In the genomic region with DNA sequence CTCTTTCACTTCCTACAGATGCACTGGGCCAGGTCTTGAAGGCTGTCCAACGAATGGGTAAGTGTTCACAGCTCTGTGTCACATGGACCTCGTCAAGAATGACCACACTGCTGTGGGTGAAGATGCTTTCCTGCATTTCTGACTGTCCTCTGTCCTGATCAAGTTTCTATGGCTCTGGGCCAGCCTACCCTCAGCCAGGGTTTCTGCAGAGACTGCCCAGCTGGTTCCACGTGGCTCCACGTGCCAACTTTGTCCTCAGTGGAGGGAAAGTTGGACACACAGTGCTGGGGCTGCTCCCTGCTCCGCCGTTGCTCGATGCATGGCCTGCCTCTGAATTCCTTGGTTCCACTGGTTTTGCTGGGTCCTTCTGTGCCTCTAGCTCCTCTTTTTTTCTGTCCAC, we compare ENCODE assay signal across 22 cellular contexts.
DNase-seq lines count a peak whose midpoint lies in the region; ATAC-seq and TF ChIP-seq lines count a peak whose summit lies in the region.
"Had no signal": no experiment of that assay in that cellular context is flagged by ENCODE, and none has a peak within 500 bp of the region (broad histone marks: within the 10 kb centered on the region; RNA-seq: fewer than 3 reads in every experiment).

No MANE protein-coding gene starts in this region.

- DNase-seq in IMR-90 (no peak), SJCRH30 (no peak), myocyte (ENCODE audit: low read depth) (peak; percentile 93), superior temporal gyrus (ENCODE audit: extremely low spot score) (peak; percentile 37), left cardiac atrium (no peak), OCI-M1 (lab: John Stamatoyannopoulos, UW) (no peak), GM10266 (ENCODE audit: extremely low spot score) (no peak)
- DNase-seq: ACHN; AML-193; CD4-positive, CD25-positive, alpha-beta regulatory T cell; COR-L47; DMS153; GDM1; H7; HFFc6; KG1; NCI-H1417 treated with DMSO at 0.1 percent for 48 hours; NCI-H1930; NCI-H69; NK-92 treated with Interleukin-12 subunit alpha and Interleukin-12 subunit beta, amount 100 ng/mL, for 24 hours; SHP77 had no signal

- dilution Hi-C loops in IMR-90 (cut with HindIII; ENCODE audit: low sequenced_read_pairs, unreplicated experiment): no loop called here

- TF ChIP-seq RAD21 in IMR-90 (IDR thresholded peaks at IDR 0.05; ENCODE audit: low read length): no peak

- no peak overlapping the region for H3K4ac ChIP-seq in IMR-90 (ENCODE audit: low read depth, low read length)

- no peak overlapping the region for H3K9ac ChIP-seq in IMR-90 (ENCODE audit: low read depth, low read length)

- in situ Hi-C loops in IMR-90 (cut with MboI; ENCODE audit: low sequenced_read_pairs): loop anchor here (25.0 kb wide), 1 partner anchor 384 kb away; no protein-coding TSS in a partner anchor

- H3K4me3 ChIP-seq in IMR-90 (ENCODE audit: insufficient read depth, low read depth, low read length): no peak overlapping the region
- no peak overlapping the region for H3K4me3 ChIP-seq in SJCRH30

- peak overlapping the region; percentile 33; the same call in 1 of the 2 replicates for H2AK5ac ChIP-seq in IMR-90 (ENCODE audit: low read depth, low read length)

- no peak overlapping the region for H3K4me2 ChIP-seq in IMR-90 (ENCODE audit: low read depth, low read length)

- TF ChIP-seq POLR2A in IMR-90 (IDR thresholded peaks at IDR 0.05; ENCODE audit: low read depth, low read length): no peak

- no peak overlapping the region for H3K23ac ChIP-seq in IMR-90 (ENCODE audit: low read depth, low read length)

- H2AFZ ChIP-seq in IMR-90 (replicated peaks; ENCODE audit: low read length, poor library complexity): no peak overlapping the region

- H3K36me3 ChIP-seq in IMR-90 (ENCODE audit: control insufficient read depth, insufficient read depth, low read length) (peaks cover 67% of the 10 kb centered on the region), SJCRH30 (peaks cover under 1% of the 10 kb centered on the region; the same call in 1 of the 2 replicates)

- H2BK20ac ChIP-seq in IMR-90 (ENCODE audit: low read depth, low read length): no peak overlapping the region

- 80% methylated on average over 3 of the region's 7 CpGs; no CpG with 5 or more reads in 1 of the 2 experiments for WGBS in IMR-90 (ENCODE audit: extremely low coverage in 2 of 2, insufficient read length in 1 of 2), 2 experiments

- peaks cover 24 to 66% of the 10 kb centered on the region in 2 experiments for H3K79me1 ChIP-seq in IMR-90 (ENCODE audit: low read depth in 1 of 2, low read length in 2 of 2)

- peaks cover 14% of the 10 kb centered on the region for H4K20me1 ChIP-seq in IMR-90 (ENCODE audit: insufficient read depth, low read length)

- H3K27ac ChIP-seq in IMR-90 (ENCODE audit: insufficient read depth, low read length) (no peak overlapping the region), SJCRH30 (peak overlapping the region; percentile 65)

- intact Hi-C loops in IMR-90 (cut with micrococcal nuclease) (no loop called here), left cardiac atrium (cut with DNase I) (no loop called here)

- no peak overlapping the region for H4K8ac ChIP-seq in IMR-90 (ENCODE audit: low read depth in 2 of 2, low read length in 2 of 2)

- H2BK120ac ChIP-seq in IMR-90 (ENCODE audit: low read depth, low read length): no peak overlapping the region

- H3K4me1 ChIP-seq in IMR-90 (ENCODE audit: control insufficient read depth, insufficient read depth, low read length) (no peaks in the 10 kb centered on the region), SJCRH30 (peaks cover 19% of the 10 kb centered on the region)

- ATAC-seq in IMR-90 (ENCODE audit: low read depth): no peak
- ATAC-seq in left cardiac atrium: no peak
- ATAC-seq: HepG2 had no signal

- no peak overlapping the region for H4K5ac ChIP-seq in IMR-90 (ENCODE audit: low read depth, low read length)

- no peaks in the 10 kb centered on the region for H3K27me3 ChIP-seq in IMR-90 (ENCODE audit: control insufficient read depth, insufficient read depth, low read length)
- H3K27me3 ChIP-seq in SJCRH30: no peaks in the 10 kb centered on the region

- H3K9me3 ChIP-seq in IMR-90 (ENCODE audit: control insufficient read depth, insufficient read depth, low read length) (no peaks in the 10 kb centered on the region), SJCRH30 (replicated peaks) (no peaks in the 10 kb centered on the region)

- no peak overlapping the region for H3K18ac ChIP-seq in IMR-90 (ENCODE audit: low read depth, low read length)

- POLR2A ChIA-PET in IMR-90 (lab: Charles Lee; ENCODE audit: unreplicated experiment): no interaction called here

- no peak overlapping the region for H2BK5ac ChIP-seq in IMR-90 (ENCODE audit: low read depth, low read length, poor library complexity, severe bottlenecking)

- no peak for TF ChIP-seq CTCF in IMR-90 (conservative IDR thresholded peaks at IDR 0.05; ENCODE audit: low read depth, low read length)
- TF ChIP-seq CTCF in GM10266 (IDR thresholded peaks at IDR 0.05; ENCODE audit: control insufficient read depth, insufficient read depth, low read depth, missing control alignments): no peak

- H4K91ac ChIP-seq in IMR-90 (ENCODE audit: insufficient read depth, low read depth, low read length): 0 out of 2 replicates have a peak overlapping the region, but pooled peaks have one; percentile 7

- H2BK15ac ChIP-seq in IMR-90 (ENCODE audit: low read depth, low read length): no peak overlapping the region

- BruUV-seq in IMR-90 (replicated peaks; lab: Mats Ljungman, UMichigan): no TSS peak

- H3K14ac ChIP-seq in IMR-90 (replicated peaks; ENCODE audit: low read depth, low read length): no peak overlapping the region

- no peak overlapping the region for H3K56ac ChIP-seq in IMR-90 (ENCODE audit: extremely low read depth, insufficient read depth, low read length)

- H2AK9ac ChIP-seq in IMR-90 (replicated peaks; ENCODE audit: low read depth, low read length, poor library complexity): no peak overlapping the region

- CTCF ChIA-PET in IMR-90 (lab: Yijun Ruan, JAX): no interaction called here

- H3K9me1 ChIP-seq in IMR-90 (ENCODE audit: insufficient read depth, low read length): peaks cover 20% of the 10 kb centered on the region

TF ChIP-seq in IMR-90, 13 proteins besides CTCF, POLR2A, EP300 and RAD21:
- no peak for TF ChIP-seq MXI1 (IDR thresholded peaks at IDR 0.05; ENCODE audit: borderline replicate concordance, low read depth, low read length)
- no peak for TF ChIP-seq RFX5 (IDR thresholded peaks at IDR 0.05; ENCODE audit: low read depth, low read length)
- no peak for TF ChIP-seq CHD1 (IDR thresholded peaks at IDR 0.05; ENCODE audit: low read depth, low read length)
- TF ChIP-seq SMC3 (IDR thresholded peaks at IDR 0.05; ENCODE audit: low read depth, low read length): no peak
- TF ChIP-seq MAFK (IDR thresholded peaks at IDR 0.05; ENCODE audit: low read depth, low read length): no peak
- no peak for TF ChIP-seq MAZ (IDR thresholded peaks at IDR 0.05; ENCODE audit: borderline replicate concordance, low read depth, low read length)
- no peak for TF ChIP-seq RCOR1 (IDR thresholded peaks at IDR 0.05; ENCODE audit: insufficient replicate concordance, low read length)
- no peak for TF ChIP-seq FOS (IDR thresholded peaks at IDR 0.05; ENCODE audit: low read depth, low read length)
- no peak for TF ChIP-seq BHLHE40 (IDR thresholded peaks at IDR 0.05; ENCODE audit: low read depth, low read length)
- TF ChIP-seq, protein P1, sequence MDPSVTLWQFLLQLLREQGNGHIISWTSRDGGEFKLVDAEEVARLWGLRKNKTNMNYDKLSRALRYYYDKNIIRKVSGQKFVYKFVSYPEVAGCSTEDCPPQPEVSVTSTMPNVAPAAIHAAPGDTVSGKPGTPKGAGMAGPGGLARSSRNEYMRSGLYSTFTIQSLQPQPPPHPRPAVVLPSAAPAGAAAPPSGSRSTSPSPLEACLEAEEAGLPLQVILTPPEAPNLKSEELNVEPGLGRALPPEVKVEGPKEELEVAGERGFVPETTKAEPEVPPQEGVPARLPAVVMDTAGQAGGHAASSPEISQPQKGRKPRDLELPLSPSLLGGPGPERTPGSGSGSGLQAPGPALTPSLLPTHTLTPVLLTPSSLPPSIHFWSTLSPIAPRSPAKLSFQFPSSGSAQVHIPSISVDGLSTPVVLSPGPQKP (IDR thresholded peaks at IDR 0.05; ENCODE audit: borderline replicate concordance, low read depth, low read length): no peak
- TF ChIP-seq CEBPB (IDR thresholded peaks at IDR 0.05; ENCODE audit: low read depth, low read length): no peak
- TF ChIP-seq, protein P2, sequence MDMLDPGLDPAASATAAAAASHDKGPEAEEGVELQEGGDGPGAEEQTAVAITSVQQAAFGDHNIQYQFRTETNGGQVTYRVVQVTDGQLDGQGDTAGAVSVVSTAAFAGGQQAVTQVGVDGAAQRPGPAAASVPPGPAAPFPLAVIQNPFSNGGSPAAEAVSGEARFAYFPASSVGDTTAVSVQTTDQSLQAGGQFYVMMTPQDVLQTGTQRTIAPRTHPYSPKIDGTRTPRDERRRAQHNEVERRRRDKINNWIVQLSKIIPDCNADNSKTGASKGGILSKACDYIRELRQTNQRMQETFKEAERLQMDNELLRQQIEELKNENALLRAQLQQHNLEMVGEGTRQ (IDR thresholded peaks at IDR 0.05; ENCODE audit: low read depth, low read length): no peak
- no peak for TF ChIP-seq NFE2L2 (IDR thresholded peaks at IDR 0.05; ENCODE audit: low read depth, low read length)

Comparison
In these comparisons a context has a peak if more than half of its experiments do, and no peak if none do; other contexts are left out.
1. DNase-seq: peak in myocyte (single experiment) and superior temporal gyrus (single experiment); none in IMR-90 (single experiment), SJCRH30 (0 of 2), left cardiac atrium (single experiment), OCI-M1 (single experiment) and GM10266 (single experiment).